In genomic region chrX:120308959-120309872, GRCh38 we compare ENCODE assay signal across 1 cellular context.
TF ChIP-seq lines count a peak whose summit lies in the region.

No MANE protein-coding gene starts in this region.

TF ChIP-seq in GM12878, 131 proteins besides CTCF, POLR2A, EP300 and RAD21 (continued from another document and continues in another):
- TF ChIP-seq ZBTB4 (CRISPR knock-in tag; IDR thresholded peaks at IDR 0.05) (no peak), TBL1XR1 (IDR thresholded peaks at IDR 0.05; ENCODE audit: low read depth, low read length) (no peak), RB1 (IDR thresholded peaks at IDR 0.05; ENCODE audit: borderline replicate concordance) (peak; percentile 20; the same call in 1 of the 2 replicates), ZBTB11 (CRISPR knock-in tag; IDR thresholded peaks at IDR 0.05) (no peak), WRNIP1 (IDR thresholded peaks at IDR 0.05; ENCODE audit: borderline replicate concordance, low read depth, low read length) (no peak), SUZ12 (IDR thresholded peaks at IDR 0.05; ENCODE audit: unreplicated experiment) (no peak), NFYA (IDR thresholded peaks at IDR 0.05; ENCODE audit: borderline replicate concordance, low read depth, low read length) (no peak), PML (IDR thresholded peaks at IDR 0.05; ENCODE audit: low read length) (no peak), FOXM1 (IDR thresholded peaks at IDR 0.05; ENCODE audit: low read depth, low read length) (no peak), SREBF2 (IDR thresholded peaks at IDR 0.05; ENCODE audit: low read length) (no peak), IRF3 (IDR thresholded peaks at IDR 0.05) (no peak), TARDBP (IDR thresholded peaks at IDR 0.05; ENCODE audit: borderline replicate concordance) (no peak), RCOR1 (conservative IDR thresholded peaks at IDR 0.05; ENCODE audit: low read depth, low read length) (0 out of 2 replicates have a peak, but pooled peaks have one; percentile 64), CUX1 (IDR thresholded peaks at IDR 0.05; ENCODE audit: insufficient replicate concordance, low read depth, low read length) (no peak), PKNOX1 (IDR thresholded peaks at IDR 0.05) (peak; percentile 65), NBN (IDR thresholded peaks at IDR 0.05) (peak; percentile 88), NKRF (conservative IDR thresholded peaks at IDR 0.05) (no peak), CBX5 (IDR thresholded peaks at IDR 0.05; ENCODE audit: low read depth) (no peak), E4F1 (IDR thresholded peaks at IDR 0.05; ENCODE audit: borderline replicate concordance, partially characterized antibody) (no peak), RFX5 (IDR thresholded peaks at IDR 0.05; ENCODE audit: low read depth, low read length) (no peak; the same call in 1 of the 2 replicates), BRCA1 (IDR thresholded peaks at IDR 0.05; ENCODE audit: low read depth, low read length) (peak; percentile 41; the same call in 1 of the 2 replicates), CBFB (IDR thresholded peaks at IDR 0.05; ENCODE audit: low read depth) (no peak), BCL3 (IDR thresholded peaks at IDR 0.05; ENCODE audit: borderline replicate concordance, insufficient read depth, low read depth, low read length, poor library complexity, severe bottlenecking) (no peak), CEBPB (IDR thresholded peaks at IDR 0.05; ENCODE audit: borderline replicate concordance in 1 of 2, low read depth in 2 of 2, low read length in 2 of 2) (no peak), ZNF24 (IDR thresholded peaks at IDR 0.05) (no peak), HCFC1 (IDR thresholded peaks at IDR 0.05; ENCODE audit: low read length) (no peak), CHD2 (IDR thresholded peaks at IDR 0.05; ENCODE audit: borderline replicate concordance, low read depth, low read length) (peak; percentile 92), USF1 (IDR thresholded peaks at IDR 0.05; ENCODE audit: borderline replicate concordance, extremely low read length, insufficient read depth, low read depth, low read length) (no peak), MTA3 (IDR thresholded peaks at IDR 0.05; ENCODE audit: borderline replicate concordance, low read length) (no peak), BCL11A (IDR thresholded peaks at IDR 0.05; ENCODE audit: low read depth, low read length) (no peak), SPI1 (IDR thresholded peaks at IDR 0.05; ENCODE audit: borderline replicate concordance, insufficient read depth, low read depth, low read length) (no peak), KLF5 (IDR thresholded peaks at IDR 0.05; ENCODE audit: partially characterized antibody) (no peak), JUNB (IDR thresholded peaks at IDR 0.05) (no peak), SMAD1 (IDR thresholded peaks at IDR 0.05; ENCODE audit: low read depth, partially characterized antibody) (no peak), ZBED1 (IDR thresholded peaks at IDR 0.05; ENCODE audit: borderline replicate concordance) (no peak), EZH2 (IDR thresholded peaks at IDR 0.05; ENCODE audit: borderline replicate concordance, control insufficient read depth, low read depth, low read length) (no peak), ZNF217 (IDR thresholded peaks at IDR 0.05) (no peak), GATAD2B (conservative IDR thresholded peaks at IDR 0.05; ENCODE audit: low read depth) (0 out of 2 replicates have a peak, but pooled peaks have one; percentile 43), CREM (IDR thresholded peaks at IDR 0.05; ENCODE audit: low read depth) (peak; percentile 73), POU2F2 (IDR thresholded peaks at IDR 0.05; ENCODE audit: borderline replicate concordance, low read depth, low read length) (peak; percentile 69; the same call in 2 of the 3 replicates), TCF12 (IDR thresholded peaks at IDR 0.05; ENCODE audit: low read depth, low read length) (0 out of 2 replicates have a peak, but pooled peaks have one; percentile 17)
